In the genomic region with DNA sequence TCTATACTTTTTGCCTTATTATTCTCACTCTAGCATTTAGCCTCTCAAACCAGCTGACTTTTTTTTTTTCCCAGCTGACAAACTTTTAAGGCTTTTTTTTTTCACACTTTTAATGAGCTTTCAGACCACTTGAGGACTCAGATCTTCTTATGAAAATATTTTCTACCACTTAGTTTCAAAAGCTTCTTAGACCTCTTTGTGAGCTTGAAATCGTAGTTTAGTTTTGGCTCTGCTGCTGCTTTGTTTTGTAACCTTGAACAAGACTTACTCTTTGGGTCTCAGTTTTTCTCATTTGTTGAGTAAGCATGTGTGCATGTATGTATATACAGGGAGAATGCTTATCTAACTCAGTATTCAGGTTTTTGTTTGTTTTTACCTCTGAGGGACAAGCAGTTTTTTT, we compare ENCODE assay signal across 9 cellular contexts. TPM values are rescaled to one million over a fixed set of nuclear protein-coding genes. Genes with fewer than 3 reads are reported as not detected.
DNase-seq lines count a peak whose midpoint lies in the region; ATAC-seq and TF ChIP-seq lines count a peak whose summit lies in the region.
"Had no signal": no experiment of that assay in that cellular context is flagged by ENCODE, and none has a peak within 500 bp of the region (broad histone marks: within the 10 kb centered on the region; RNA-seq: fewer than 3 reads in every experiment).

No MANE protein-coding gene starts in this region.

- H3K4me3 ChIP-seq in A673 (ENCODE audit: low read depth, low read length, poor library complexity, severe bottlenecking) (peak overlapping the region; percentile 75), HUES6 (ENCODE audit: low read depth, low read length) (peak overlapping the region; percentile 5; the same call in 1 of the 2 replicates), mucosa of stomach (ENCODE audit: low read length) (no peak overlapping the region)
- H3K4me3 ChIP-seq: lung had no signal

- ATAC-seq in HG03108 (IDR thresholded peaks at IDR 0.05; ENCODE audit: unreplicated experiment) (no peak), HG02798 (IDR thresholded peaks at IDR 0.05; ENCODE audit: poor library complexity, unreplicated experiment) (no peak)

- no peak for DNase-seq in A673 (ENCODE audit: low spot score)
- DNase-seq in cerebellar cortex (ENCODE audit: low spot score): peak; percentile 45
- no peak for DNase-seq in erythroblast (lab: John Stamatoyannopoulos, UW)
- DNase-seq in NCI-H128 (lab: John Stamatoyannopoulos, UW; ENCODE audit: unreplicated experiment): no peak

- BruUV-seq in A673 (replicated peaks; lab: Mats Ljungman, UMichigan): no TSS peak

- CTCF ChIA-PET in A673 (lab: Charles Lee): no interaction called here

- no peak overlapping the region for H3K9ac ChIP-seq in HUES6 (ENCODE audit: low read length)
- peak overlapping the region; percentile 31 for H3K9ac ChIP-seq in mucosa of stomach (ENCODE audit: low read length)

- H3K27ac ChIP-seq in A673 (ENCODE audit: low read depth, low read length, poor library complexity, severe bottlenecking) (no peak overlapping the region), HUES6 (ENCODE audit: low read depth, low read length) (no peak overlapping the region)

- H3K9me3 ChIP-seq in A673 (ENCODE audit: low read depth, low read length, poor library complexity, severe bottlenecking) (no peaks in the 10 kb centered on the region), HUES6 (ENCODE audit: control insufficient read depth, insufficient read depth, low read depth, low read length) (no peaks in the 10 kb centered on the region), mucosa of stomach (ENCODE audit: control insufficient read depth, low read length) (no peaks in the 10 kb centered on the region)

- H3K27me3 ChIP-seq in A673 (replicated peaks; ENCODE audit: insufficient read depth, low read depth, low read length, poor library complexity) (no peaks in the 10 kb centered on the region), HUES6 (ENCODE audit: control insufficient read depth, insufficient read depth, low read length) (no peaks in the 10 kb centered on the region), mucosa of stomach (ENCODE audit: control insufficient read depth, insufficient read depth, low read length) (no peaks in the 10 kb centered on the region)

- POLR2A ChIA-PET in A673 (lab: Charles Lee; ENCODE audit: low non-redundant PET): no interaction called here

- TF ChIP-seq POLR2A in erythroblast (IDR thresholded peaks at IDR 0.05; ENCODE audit: low read length): no peak

- TF ChIP-seq CTCF in A673 (conservative IDR thresholded peaks at IDR 0.05; ENCODE audit: low read depth, low read length): no peak

- intact Hi-C loops in A673 (cut with micrococcal nuclease; ENCODE audit: unreplicated experiment): no loop called here

- H3K36me3 ChIP-seq in A673 (ENCODE audit: insufficient read depth, low read length, poor library complexity, severe bottlenecking): no peaks in the 10 kb centered on the region
- no peaks in the 10 kb centered on the region for H3K36me3 ChIP-seq in HUES6 (ENCODE audit: control insufficient read depth, insufficient read depth, low read length)
- H3K36me3 ChIP-seq in mucosa of stomach (ENCODE audit: control insufficient read depth, insufficient read depth, low read length): no peaks in the 10 kb centered on the region

- H3K4me1 ChIP-seq in A673 (ENCODE audit: insufficient read depth, low read length, poor library complexity, severe bottlenecking) (peaks cover 31% of the 10 kb centered on the region), HUES6 (ENCODE audit: control insufficient read depth, insufficient read depth, low read length) (no peaks in the 10 kb centered on the region), mucosa of stomach (ENCODE audit: control insufficient read depth, insufficient read depth, low read length) (peaks cover 16% of the 10 kb centered on the region)

RNA-seq across cellular contexts. Expression of gene NBEAL1, which starts 3.5 kb away (rescaled TPM):
- 14.1 and 15.8 TPM in 2 replicates for total RNA-seq in A673 (2021)
